11 cellular contexts compared by ENCODE assay signal in the genomic region with DNA sequence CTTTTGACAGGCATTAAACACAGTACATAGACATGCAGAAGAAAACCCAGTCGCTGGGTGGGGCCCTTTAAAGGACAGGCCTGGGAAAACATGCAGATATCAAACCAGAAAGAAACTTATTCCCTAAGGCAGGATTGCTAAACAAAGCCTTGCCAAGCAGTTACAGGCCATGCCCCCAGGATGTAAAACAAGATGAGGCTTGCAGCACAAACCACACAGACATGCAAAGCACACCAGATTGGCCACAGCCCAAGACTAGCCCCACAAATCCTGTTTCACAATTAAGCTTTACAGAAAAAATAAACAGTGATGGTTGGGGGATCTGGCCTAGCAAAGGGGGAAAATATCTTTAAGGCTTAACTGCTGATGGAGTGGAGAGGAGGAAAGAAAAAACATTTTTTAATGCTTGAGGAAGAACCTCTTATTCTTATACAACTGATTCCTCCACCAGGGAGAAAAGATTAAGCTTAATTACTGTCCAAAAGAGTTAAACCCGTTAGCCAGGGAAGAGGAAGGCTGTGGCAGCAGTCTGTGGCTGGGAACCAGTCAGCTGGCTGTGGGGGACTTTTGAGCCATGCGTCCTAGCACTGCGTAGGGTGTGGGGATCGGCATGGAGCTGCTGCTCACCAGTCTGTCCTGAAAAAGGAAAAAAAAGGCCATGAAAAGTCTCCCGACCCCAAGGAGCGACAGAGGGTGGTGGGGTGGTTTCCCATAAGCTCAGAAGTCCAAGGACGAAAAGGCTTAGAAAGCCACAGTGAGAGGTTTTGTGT. TPM values are rescaled to one million over a fixed set of nuclear protein-coding genes. Genes with fewer than 3 reads are reported as not detected.
DNase-seq lines count a peak whose midpoint lies in the region; ATAC-seq and TF ChIP-seq lines count a peak whose summit lies in the region.
"Had no signal": no experiment of that assay in that cellular context is flagged by ENCODE, and none has a peak within 500 bp of the region (broad histone marks: within the 10 kb centered on the region; RNA-seq: fewer than 3 reads in every experiment).

No MANE protein-coding gene starts in this region.

- no peaks in the 10 kb centered on the region for H3K4me1 ChIP-seq in tibial nerve

- no peaks in the 10 kb centered on the region for H3K27me3 ChIP-seq in tibial nerve
- H3K27me3 ChIP-seq: esophagus squamous epithelium had no signal

- DNase-seq in astrocyte of the cerebellum (ENCODE audit: low read depth) (peak; percentile 27), progenitor cell of endocrine pancreas (ENCODE audit: low spot score, unreplicated experiment) (no peak), tibial nerve (ENCODE audit: low spot score in 2 of 2) (no peak)
- DNase-seq in stimulated activated CD4-positive, alpha-beta T cell treated with anti-CD3 and anti-CD28 coated beads, Interleukin-2, amount 100 ng/mL, for 48 hours: no peak
- no peak for DNase-seq in central memory CD4-positive, alpha-beta T cell
- no peak for DNase-seq in activated CD8-positive, alpha-beta memory T cell treated with anti-CD3 and anti-CD28 coated beads, Interleukin-2, amount 50 U/mL, for 4 hours
- DNase-seq: esophagus squamous epithelium; stimulated activated CD4-positive, alpha-beta T cell treated with anti-CD3 and anti-CD28 coated beads, Interleukin-15, amount 100 ng/mL, for 24 hours had no signal

- H3K36me3 Mint-ChIP-seq in progenitor cell of endocrine pancreas (ENCODE audit: insufficient read depth): peaks cover 10% of the 10 kb centered on the region

- TF ChIP-seq EP300 in tibial nerve (IDR thresholded peaks at IDR 0.05): no peak

- in situ Hi-C loops in astrocyte of the cerebellum (cut with HindIII; ENCODE audit: low sequenced_read_pairs): no loop called here

- no peak overlapping the region for H3K4me3 ChIP-seq in astrocyte of the cerebellum (ENCODE audit: low read depth, low read length)
- no peak overlapping the region for H3K4me3 ChIP-seq in tibial nerve
- H3K4me3 ChIP-seq: esophagus squamous epithelium had no signal

- no peak overlapping the region for H3K4me3 Mint-ChIP-seq in progenitor cell of endocrine pancreas (ENCODE audit: low read depth)

- ATAC-seq in GM19328 (IDR thresholded peaks at IDR 0.05; ENCODE audit: unreplicated experiment): peak; percentile 56
- ATAC-seq in HG03460 (IDR thresholded peaks at IDR 0.05; ENCODE audit: unreplicated experiment): peak; percentile 64

- peak overlapping the region; percentile 43 for H3K27ac Mint-ChIP-seq in progenitor cell of endocrine pancreas

- peaks cover 0 to 2% (median 0%) of the 10 kb centered on the region in 4 donors for H3K9me3 ChIP-seq in tibial nerve
- H3K9me3 ChIP-seq: esophagus squamous epithelium had no signal

- no peak for TF ChIP-seq CTCF in astrocyte of the cerebellum (IDR thresholded peaks at IDR 0.05; ENCODE audit: low read depth, low read length, missing control alignments)
- TF ChIP-seq CTCF in progenitor cell of endocrine pancreas (IDR thresholded peaks at IDR 0.05; ENCODE audit: unreplicated experiment): no peak
- no peak for TF ChIP-seq CTCF in tibial nerve (IDR thresholded peaks at IDR 0.05)

- 73 to 79% methylated on average over 8 of the region's 8 CpGs for WGBS in tibial nerve, 2 donors

- H3K4me1 Mint-ChIP-seq in progenitor cell of endocrine pancreas (ENCODE audit: low read depth): peaks cover 12% of the 10 kb centered on the region

- no peaks in the 10 kb centered on the region for H3K36me3 ChIP-seq in tibial nerve
- H3K36me3 ChIP-seq: esophagus squamous epithelium had no signal

- H3K27ac ChIP-seq in tibial nerve: no peak overlapping the region
- H3K27ac ChIP-seq: esophagus squamous epithelium, VCaP had no signal

- H3K9me3 Mint-ChIP-seq in progenitor cell of endocrine pancreas (ENCODE audit: low read depth): peaks cover 19% of the 10 kb centered on the region

- TF ChIP-seq POLR2A in tibial nerve (IDR thresholded peaks at IDR 0.05): no peak

- H3K27me3 Mint-ChIP-seq in progenitor cell of endocrine pancreas: no peaks in the 10 kb centered on the region

RNA-seq across cellular contexts. Expression of gene COL19A1, which starts 28.4 kb away (rescaled TPM):
- total RNA-seq in progenitor cell of endocrine pancreas (2.3 and 3.5 TPM in 2 replicates), tibial nerve (under 1 TPM in 2 of 4 donors, not detected in 2; under 0.01 to 0.42 TPM)
